Comparison of ENCODE assay signal across 22 cellular contexts in the genomic region with DNA sequence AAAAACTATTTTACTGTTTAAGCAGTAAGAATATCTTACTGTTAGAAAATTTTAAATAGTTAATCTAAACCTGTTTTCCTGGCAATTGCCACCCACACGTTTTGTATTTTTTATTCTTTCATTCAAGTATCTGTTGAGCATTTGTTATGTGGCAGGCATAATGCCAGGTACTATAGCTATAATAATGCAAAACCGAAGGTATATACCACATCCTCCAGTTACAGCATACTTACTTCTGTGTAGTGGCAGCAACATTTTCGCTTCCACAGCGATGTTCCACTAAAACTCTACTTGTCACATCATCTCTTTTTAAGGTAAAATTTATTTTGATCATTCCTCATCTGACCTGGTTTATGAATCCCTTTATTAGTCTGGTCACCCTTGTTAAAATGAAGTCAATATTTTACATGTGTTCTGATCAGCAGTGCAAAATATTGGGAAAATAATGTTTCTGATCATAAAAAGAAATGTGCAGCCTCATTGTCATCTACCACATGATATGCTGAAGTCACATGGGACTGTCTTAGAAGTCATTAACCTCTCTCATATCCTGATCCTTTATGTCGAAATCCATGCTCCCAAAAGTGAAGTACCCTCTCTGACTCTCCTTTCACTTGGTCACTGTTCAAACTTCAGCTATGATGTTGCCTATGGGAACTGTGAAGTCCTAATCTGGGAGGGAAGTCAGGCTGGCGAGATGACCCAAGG. TPM values are rescaled to one million over a fixed set of nuclear protein-coding genes. Genes with fewer than 3 reads are reported as not detected.
DNase-seq lines count a peak whose midpoint lies in the region; ATAC-seq, FAIRE-seq and TF ChIP-seq lines count a peak whose summit lies in the region.
"Had no signal": no experiment of that assay in that cellular context is flagged by ENCODE, and none has a peak within 500 bp of the region (broad histone marks: within the 10 kb centered on the region; RNA-seq: fewer than 3 reads in every experiment).

No MANE protein-coding gene starts in this region.

- intact Hi-C loops in K562 (cut with micrococcal nuclease): no loop called here

- TF ChIP-seq EP300 in K562 (IDR thresholded peaks at IDR 0.05; ENCODE audit: low read length): no peak

- H2BK12ac ChIP-seq in trophoblast cell (ENCODE audit: low read length): no peak overlapping the region

- no peak for TF ChIP-seq POLR2A in K562 (conservative IDR thresholded peaks at IDR 0.05)

- H3K9ac ChIP-seq in K562 (ENCODE audit: insufficient read depth in 1 of 2, low read depth in 2 of 2, low read length in 2 of 2) (peak overlapping the region in 1 of 2 experiments; percentile 5; a peak in 1 of 4 replicates), trophoblast cell (ENCODE audit: low read length) (no peak overlapping the region)

- peak overlapping the region; percentile 64 for H3K4me2 ChIP-seq in K562 (ENCODE audit: insufficient read depth, low read length)
- no peak overlapping the region for H3K4me2 ChIP-seq in trophoblast cell (ENCODE audit: low read length)

- H3K4me1 ChIP-seq in K562 (replicated peaks in 1 of 2; ENCODE audit: control insufficient read depth in 2 of 2, insufficient read depth in 2 of 2, low read length in 2 of 2) (peaks cover 0 to 29% of the 10 kb centered on the region in 2 experiments; a peak in 4 of 5 replicates), trophoblast cell (ENCODE audit: control insufficient read depth in 1 of 2, insufficient read depth in 2 of 2, low read length in 2 of 2) (no peaks in the 10 kb centered on the region)

- no peak for DNase-seq in activated T-cell treated with anti-CD3 and anti-CD28 coated beads, Interleukin-2, amount 50 U/mL, for 72 hours
- no peak for DNase-seq in activated T-cell treated with anti-CD3 and anti-CD28 coated beads, Interleukin-2, amount 50 U/mL, for 1 hour
- DNase-seq in K562 (ENCODE audit: extremely low read depth in 1 of 4, low spot score in 3 of 4): peak in 1 of 4 experiments; percentile 39
- no peak for DNase-seq in trophoblast cell
- no peak for DNase-seq in caudate nucleus (lab: John Stamatoyannopoulos, UW)
- DNase-seq in ecto neural progenitor cell (ENCODE audit: low spot score): no peak
- DNase-seq: activated CD4-positive, alpha-beta T cell treated with anti-CD3 and anti-CD28 coated beads for 1 hour; DMS79 treated with DMSO at 0.1 percent for 48 hours; dorsolateral prefrontal cortex; immature natural killer cell; Kasumi-1; NCI-H187 treated with DMSO at 0.1 percent for 48 hours; NCI-H510A treated with DMSO at 0.1 percent for 48 hours; SIG-M5; transverse colon had no signal

- H3K9me1 ChIP-seq in K562 (ENCODE audit: control insufficient read depth, insufficient read depth, low read length): no peaks in the 10 kb centered on the region

- peaks cover 100% of the 10 kb centered on the region for H3K79me2 ChIP-seq in K562 (ENCODE audit: control insufficient read depth, insufficient read depth, low read length)
- H3K79me2 ChIP-seq in trophoblast cell (ENCODE audit: control insufficient read depth, insufficient read depth, low read length, poor library complexity): peaks cover 1% of the 10 kb centered on the region

- H3K27ac Mint-ChIP-seq in activated T-cell treated with anti-CD3 and anti-CD28 coated beads, Interleukin-2, amount 50 U/mL, for 72 hours: peak overlapping the region; percentile 24
- H3K27ac Mint-ChIP-seq: activated naive CD4-positive, alpha-beta T cell treated with anti-CD3 and anti-CD28 coated beads, Interleukin-2, amount 50 U/mL, for 24 hours; memory B cell had no signal

- no peak overlapping the region for H4K8ac ChIP-seq in trophoblast cell (ENCODE audit: low read depth, low read length)

- POLR2A ChIA-PET in K562 (lab: Yijun Ruan, JAX): interaction anchor here (0.5 to 1.3 kb wide), 6 partner anchors 21 to 1223 kb away, joined by 3 to 7 read pairs (median 4); partner anchors contain the start of gene WASL

- H3K14ac ChIP-seq in trophoblast cell (ENCODE audit: low read length): no peak overlapping the region

- H4K91ac ChIP-seq in trophoblast cell (ENCODE audit: low read depth, low read length): no peak overlapping the region

- H3K9me3 Mint-ChIP-seq in activated T-cell treated with anti-CD3 and anti-CD28 coated beads, Interleukin-2, amount 50 U/mL, for 72 hours: no peaks in the 10 kb centered on the region
- H3K9me3 Mint-ChIP-seq: activated naive CD4-positive, alpha-beta T cell treated with anti-CD3 and anti-CD28 coated beads, Interleukin-2, amount 50 U/mL, for 24 hours; immature natural killer cell; memory B cell had no signal

- peak overlapping the region in 1 of 2 donors; percentile 20 for H3K4me3 Mint-ChIP-seq in activated T-cell treated with anti-CD3 and anti-CD28 coated beads, Interleukin-2, amount 50 U/mL, for 72 hours
- H3K4me3 Mint-ChIP-seq: immature natural killer cell, memory B cell had no signal

- H3K4me1 Mint-ChIP-seq in activated T-cell treated with anti-CD3 and anti-CD28 coated beads, Interleukin-2, amount 50 U/mL, for 72 hours (ENCODE audit: low read depth): peaks cover 42% of the 10 kb centered on the region

- WGBS in K562 (ENCODE audit: insufficient coverage, low coverage, missing lambda C conversion rate): 58% methylated on average over 6 of the region's 6 CpGs
- no CpG with 5 or more reads among the region's 6 CpGs for WGBS in trophoblast cell (ENCODE audit: extremely low coverage, insufficient coverage, insufficient read length)

- no peak for TF ChIP-seq RAD21 in K562 (CRISPR knock-in tag; conservative IDR thresholded peaks at IDR 0.05 in 1 of 2, IDR thresholded peaks at IDR 0.05 in 1 of 2)

- H3K27me3 Mint-ChIP-seq in activated T-cell treated with anti-CD3 and anti-CD28 coated beads, Interleukin-2, amount 50 U/mL, for 72 hours (ENCODE audit: low read depth): no peaks in the 10 kb centered on the region
- H3K27me3 Mint-ChIP-seq: activated naive CD4-positive, alpha-beta T cell treated with anti-CD3 and anti-CD28 coated beads, Interleukin-2, amount 50 U/mL, for 24 hours; memory B cell had no signal

- H3K27ac ChIP-seq in KOPT-K1 (ENCODE audit: low read depth, low read length, poor library complexity, severe bottlenecking) (peak overlapping the region; percentile 54), K562 (ENCODE audit: extremely low read depth, low read depth, low read length) (peak overlapping the region; percentile 70), trophoblast cell (ENCODE audit: low read depth, low read length) (no peak overlapping the region), caudate nucleus (ENCODE audit: low read depth, low read length) (no peak overlapping the region)
- H3K27ac ChIP-seq: dorsolateral prefrontal cortex, prostate gland, transverse colon had no signal

- H3K18ac ChIP-seq in trophoblast cell (ENCODE audit: low read length): no peak overlapping the region

- H2AK5ac ChIP-seq in trophoblast cell (ENCODE audit: low read length): no peak overlapping the region

- ATAC-seq in activated T-cell treated with anti-CD3 and anti-CD28 coated beads, Interleukin-2, amount 50 U/mL, for 72 hours (replicated peaks in 1 of 2): no peak
- ATAC-seq in K562 (peak; percentile 30), HG03095 (IDR thresholded peaks at IDR 0.05; ENCODE audit: unreplicated experiment) (no peak)
- ATAC-seq: esophagus mucosa had no signal

- H3K27me3 ChIP-seq in K562 (ENCODE audit: control insufficient read depth in 2 of 2, insufficient read depth in 2 of 2, low read length in 2 of 2) (no peaks in the 10 kb centered on the region), trophoblast cell (ENCODE audit: insufficient read depth, low read length) (no peaks in the 10 kb centered on the region)
- H3K27me3 ChIP-seq: dorsolateral prefrontal cortex, transverse colon had no signal

- no peak overlapping the region for H4K12ac ChIP-seq in trophoblast cell (ENCODE audit: low read depth, low read length)

- H3K36me3 ChIP-seq in KOPT-K1 (ENCODE audit: insufficient read depth, low read length): no peaks in the 10 kb centered on the region
- H3K36me3 ChIP-seq in K562 (ENCODE audit: control insufficient read depth, insufficient read depth, low read length): peaks cover 11% of the 10 kb centered on the region; the same call in 2 of the 3 replicates
- no peaks in the 10 kb centered on the region for H3K36me3 ChIP-seq in trophoblast cell (ENCODE audit: control insufficient read depth in 1 of 2, insufficient read depth in 2 of 2, low read length in 2 of 2)
- H3K36me3 ChIP-seq: prostate gland, transverse colon had no signal

- H2AFZ ChIP-seq in K562 (ENCODE audit: low read depth, low read length) (no peak overlapping the region), trophoblast cell (ENCODE audit: insufficient read depth, low read length, poor library complexity) (no peak overlapping the region)

- CTCF ChIA-PET in K562 (lab: Yijun Ruan, JAX; ENCODE audit: low intra/inter-chr PET ratio): no interaction called here

- no peak overlapping the region for H2BK120ac ChIP-seq in trophoblast cell (ENCODE audit: insufficient read depth, low read length, poor library complexity)

- H3K4me3 ChIP-seq in K562: no peak overlapping the region
- no peak overlapping the region for H3K4me3 ChIP-seq in trophoblast cell (ENCODE audit: low read depth, low read length)
- H3K4me3 ChIP-seq: dorsolateral prefrontal cortex, prostate gland, transverse colon had no signal

- peaks cover 15% of the 10 kb centered on the region for H4K20me1 ChIP-seq in K562 (replicated peaks; ENCODE audit: control insufficient read depth, insufficient read depth, low read length)

- no peaks in the 10 kb centered on the region for H3K79me1 ChIP-seq in trophoblast cell (ENCODE audit: low read length)

- FAIRE-seq in K562 (lab: Jason Lieb, UNC): no peak
- FAIRE-seq: H54 had no signal

- no peak for TF ChIP-seq CTCF in K562 (IDR thresholded peaks at IDR 0.05 in 2 of 3, conservative IDR thresholded peaks at IDR 0.05 in 1 of 3; ENCODE audit: insufficient read depth in 2 of 3, low read depth in 1 of 3, low read length in 3 of 3)

- peak overlapping the region; percentile 84 for H3K4ac ChIP-seq in trophoblast cell (ENCODE audit: low read depth, low read length)

- no peak overlapping the region for H3K23ac ChIP-seq in trophoblast cell (ENCODE audit: low read length)

- H3K36me3 Mint-ChIP-seq in activated T-cell treated with anti-CD3 and anti-CD28 coated beads, Interleukin-2, amount 50 U/mL, for 72 hours (ENCODE audit: insufficient read depth in 2 of 2): peaks cover 0 to 2% of the 10 kb centered on the region in 2 donors
- H3K36me3 Mint-ChIP-seq: immature natural killer cell had no signal

- in situ Hi-C loops in K562 (cut with MboI): no loop called here

- no peaks in the 10 kb centered on the region for H3K9me3 ChIP-seq in KOPT-K1 (ENCODE audit: insufficient read depth, low read length, poor library complexity, severe bottlenecking)
- H3K9me3 ChIP-seq in K562 (replicated peaks; ENCODE audit: control insufficient read depth, insufficient read depth, low read depth, low read length): no peaks in the 10 kb centered on the region
- H3K9me3 ChIP-seq in trophoblast cell (ENCODE audit: insufficient read depth, low read depth, low read length): no peaks in the 10 kb centered on the region
- H3K9me3 ChIP-seq: prostate gland, transverse colon had no signal

- no peak overlapping the region for H2BK5ac ChIP-seq in trophoblast cell (ENCODE audit: low read depth, low read length, poor library complexity)

- BruUV-seq in K562 (replicated peaks; lab: Mats Ljungman, UMichigan): no TSS peak

RNA-seq across cellular contexts. Expression of gene WASL, which starts 29.9 kb away (rescaled TPM):
- total RNA-seq in activated T-cell treated with anti-CD3 and anti-CD28 coated beads, Interleukin-2, amount 50 U/mL, for 72 hours: 1 to 10 TPM; 7.2 to 8.7 TPM
- total RNA-seq in K562 (2011; cell fraction: chromatin; rRNA removed; ENCODE audit: low replicate concordance): 10.9 and 28.5 TPM in 2 replicates
- 10.0 and 12.2 TPM in 2 replicates for total RNA-seq in K562 (2011; cell fraction: nucleolus; rRNA removed)
- total RNA-seq in K562 (2011; cell fraction: nucleoplasm; rRNA removed): 19.1 and 41.4 TPM in 2 replicates
- 4.1 and 5.9 TPM in 2 replicates for total RNA-seq in K562 (2014; rRNA removed)
- total RNA-seq in K562 (2014; rRNA removed; fragmentation: Illumina TruSeq; extraction: Trizol): 9.6 and 9.9 TPM in 2 replicates
- 8.5 and 8.7 TPM in 2 replicates for total RNA-seq in K562 (2015; rRNA removed; fragmentation: Illumina TruSeq; extraction: Trizol)
- total RNA-seq in K562 (2021): 12.9 and 13.9 TPM in 2 replicates
- polyA plus RNA-seq in K562 (2011; rRNA removed): 5.6 and 8.3 TPM in 2 replicates
- 2.0 and 2.8 TPM in 2 replicates for polyA plus RNA-seq in K562 (2011; cell fraction: cytosol; rRNA removed)
- polyA plus RNA-seq in K562 (2011; cell fraction: nucleus; rRNA removed): 10.4 and 11.6 TPM in 2 replicates
- 8.4 and 12.5 TPM in 2 replicates for polyA plus RNA-seq in K562 (2012)
- 10.2 and 10.9 TPM in 2 replicates for polyA plus RNA-seq in K562 (2014; fragmentation: Illumina TruSeq; extraction: Trizol)
- 1 to 10 TPM; 3.2 to 4.4 TPM for polyA plus RNA-seq in K562 (2014; fragmentation: Nextera tagmentation; extraction: Ambion mirVana)
- polyA plus RNA-seq in K562 (2014; rRNA removed): 6.6 and 8.1 TPM in 2 replicates
- 7.6 and 9.3 TPM in 2 replicates for polyA minus RNA-seq in K562 (2011; rRNA and poly(A)+ RNA removed)
- polyA minus RNA-seq in K562 (2011; cell fraction: cytosol; rRNA and poly(A)+ RNA removed): 4.5 and 6.2 TPM in 2 replicates
- polyA minus RNA-seq in K562 (2011; cell fraction: nucleus; rRNA and poly(A)+ RNA removed): 29.4 and 36.2 TPM in 2 replicates
- polyA plus RNA-seq in trophoblast cell (2013): 41.4 and 43.4 TPM in 2 replicates

Comparison
In these comparisons a context has a peak if more than half of its experiments do, and no peak if none do; other contexts are left out.
1. H3K27ac ChIP-seq: peak in KOPT-K1 (single experiment) and K562 (single experiment); none in trophoblast cell (single experiment) and caudate nucleus (single experiment).